ENCODE assay signal across 24 cellular contexts in genomic region chr11:116866774-116867455, GRCh38. TPM values are rescaled to one million over a fixed set of nuclear protein-coding genes. Genes with fewer than 3 reads are reported as not detected.
"Had no signal": no experiment of that assay in that cellular context is flagged by ENCODE, and none has a peak within 500 bp of the region (broad histone marks: within the 10 kb centered on the region; RNA-seq: fewer than 3 reads in every experiment).

No MANE protein-coding gene starts in this region.

- H3K4me3 Mint-ChIP-seq: activated naive CD8-positive, alpha-beta T cell; activated T-cell treated with anti-CD3 and anti-CD28 coated beads, Interleukin-2, amount 50 U/mL, for 4 hours; brain; naive thymus-derived CD4-positive, alpha-beta T cell; neural progenitor cell; stimulated activated naive B cell treated with anti-CD40 and anti-IgM and Interleukin-4, amounts not matched to agents 10 μg/mL and 1 μg/mL and 100 μg/mL, for 72 hours had no signal

- H3K4me3 ChIP-seq: colonic mucosa, neural progenitor cell, ovary, psoas muscle, right lobe of liver, spleen, thyroid gland had no signal

- H3K4me1 Mint-ChIP-seq: brain, neural progenitor cell had no signal

- H3K36me3 ChIP-seq: neural progenitor cell, ovary had no signal

- H3K9me3 ChIP-seq: colonic mucosa, ovary, psoas muscle, right lobe of liver, spleen, thyroid gland had no signal

- H3K27ac ChIP-seq: colonic mucosa, neural progenitor cell, ovary, spleen, thyroid gland had no signal

- H3K27me3 ChIP-seq: colonic mucosa, neural progenitor cell, ovary, right lobe of liver, spleen, thyroid gland had no signal

- H3K4me1 ChIP-seq: colonic mucosa, neural progenitor cell, thyroid gland had no signal

- H3K27ac Mint-ChIP-seq: activated naive CD8-positive, alpha-beta T cell; neural progenitor cell; stimulated activated naive B cell treated with anti-CD40 and anti-IgM and Interleukin-4, amounts not matched to agents 10 μg/mL and 1 μg/mL and 100 μg/mL, for 72 hours had no signal

- ATAC-seq: activated T-cell treated with anti-CD3 and anti-CD28 coated beads, Interleukin-2, amount 50 U/mL, for 4 hours; naive thymus-derived CD4-positive, alpha-beta T cell; stimulated activated naive B cell treated with anti-CD40 and anti-IgM and Interleukin-4, amounts not matched to agents 10 μg/mL and 1 μg/mL and 100 μg/mL, for 72 hours had no signal

- H3K9me3 Mint-ChIP-seq: activated T-cell treated with anti-CD3 and anti-CD28 coated beads, Interleukin-2, amount 50 U/mL, for 4 hours; brain; naive thymus-derived CD4-positive, alpha-beta T cell; neural progenitor cell; stimulated activated naive B cell treated with anti-CD40 and anti-IgM and Interleukin-4, amounts not matched to agents 10 μg/mL and 1 μg/mL and 100 μg/mL, for 72 hours had no signal

- DNase-seq: activated CD4-positive, alpha-beta T cell treated with anti-CD3 and anti-CD28 coated beads, Interleukin-2, amount 50 U/mL, for 1 hour; activated CD8-positive, alpha-beta memory T cell treated with anti-CD3 and anti-CD28 coated beads, Interleukin-2, amount 50 U/mL, for 4 hours; activated effector memory CD4-positive, alpha-beta T cell treated with Interleukin-2 at 50 U/mL for 16 hours; activated T-cell treated with anti-CD3 and anti-CD28 coated beads, Interleukin-2, amount 50 U/mL, for 4 hours; central memory CD4-positive, alpha-beta T cell; colonic mucosa; kidney; mesenchymal stem cell; naive thymus-derived CD4-positive, alpha-beta T cell; ovary; psoas muscle; right lobe of liver; spleen; stimulated activated CD4-positive, alpha-beta T cell treated with anti-CD3 and anti-CD28 coated beads, Interleukin-4, amount 100 ng/mL, for 4 hours; stimulated activated naive B cell treated with anti-CD40 and anti-IgM and Interleukin-4, amounts not matched to agents 10 μg/mL and 1 μg/mL and 100 μg/mL, for 72 hours; T-helper 1 cell; T1000; thyroid gland had no signal

- H3K27me3 Mint-ChIP-seq: activated naive CD8-positive, alpha-beta T cell; brain; naive thymus-derived CD4-positive, alpha-beta T cell; stimulated activated naive B cell treated with anti-CD40 and anti-IgM and Interleukin-4, amounts not matched to agents 10 μg/mL and 1 μg/mL and 100 μg/mL, for 72 hours had no signal

- FAIRE-seq: kidney had no signal

RNA-seq across cellular contexts. Expression of gene APOA1, which starts 29.5 kb away (rescaled TPM):
- total RNA-seq: kidney had no signal
- polyA plus RNA-seq: naive thymus-derived CD4-positive, alpha-beta T cell had no signal

RNA-seq across cellular contexts. Expression of gene APOC3, which starts 37.2 kb away (rescaled TPM):
- total RNA-seq: kidney; naive thymus-derived CD4-positive, alpha-beta T cell; spleen; thyroid gland; urinary bladder had no signal
- polyA plus RNA-seq: esophagus; naive thymus-derived CD4-positive, alpha-beta T cell; ovary had no signal

RNA-seq across cellular contexts. Expression of gene APOA4, which starts 43.8 kb away (rescaled TPM):
- total RNA-seq: activated T-cell treated with anti-CD3 and anti-CD28 coated beads, Interleukin-2, amount 50 U/mL, for 4 hours; colonic mucosa; kidney; mucosa of gallbladder; naive thymus-derived CD4-positive, alpha-beta T cell; spleen; thyroid gland; urinary bladder had no signal
- polyA plus RNA-seq: naive thymus-derived CD4-positive, alpha-beta T cell had no signal
